Comparison of ENCODE assay signal across 8 cellular contexts in genomic region chr14:101972126-101972785, GRCh38. TPM values are rescaled to one million over a fixed set of nuclear protein-coding genes. Genes with fewer than 3 reads are reported as not detected.
DNase-seq lines count a peak whose midpoint lies in the region; ATAC-seq, FAIRE-seq and TF ChIP-seq lines count a peak whose summit lies in the region.

No MANE protein-coding gene starts in this region.

- H3K4me1 ChIP-seq in Loucy (ENCODE audit: insufficient read depth, low read length, poor library complexity, severe bottlenecking), result peaks cover 30% of the 10 kb centered on the region
- H3K4me1 ChIP-seq in astrocyte (ENCODE audit: insufficient read depth, low read length), result peaks cover 32% of the 10 kb centered on the region

- no peak overlapping the region for H2AFZ ChIP-seq in Loucy (ENCODE audit: low read length)
- no peak overlapping the region for H2AFZ ChIP-seq in astrocyte (ENCODE audit: low read depth, low read length)

- H3K9ac ChIP-seq in Loucy (ENCODE audit: low read depth, low read length, poor library complexity, severe bottlenecking) (no peak overlapping the region), astrocyte (ENCODE audit: low read length) (peak overlapping the region; percentile 82)

- peaks cover 11% of the 10 kb centered on the region for H3K36me3 Mint-ChIP-seq in astrocyte (ENCODE audit: low read depth, unreplicated experiment)

- H3K4me1 Mint-ChIP-seq in astrocyte (ENCODE audit: low read depth, unreplicated experiment), result peaks cover 45% of the 10 kb centered on the region

- FAIRE-seq in astrocyte (lab: Jason Lieb, UNC), result peak; percentile 99

- no peaks in the 10 kb centered on the region for H3F3A ChIP-seq in Loucy (ENCODE audit: low read depth)

- H3K9me2 ChIP-seq in Loucy (replicated peaks; ENCODE audit: low read depth, low read length), result no peaks in the 10 kb centered on the region

- H3K27me3 Mint-ChIP-seq in astrocyte (ENCODE audit: low read depth, unreplicated experiment), result no peaks in the 10 kb centered on the region

- H3K4me3 ChIP-seq in Loucy (ENCODE audit: low read length, poor library complexity, severe bottlenecking), result no peak overlapping the region
- peak overlapping the region; percentile 32 for H3K4me3 ChIP-seq in astrocyte (ENCODE audit: insufficient read depth, low read depth, low read length)
- no peak overlapping the region for H3K4me3 ChIP-seq in skeletal muscle cell (ENCODE audit: low read depth, low read length)

- DNase-seq in CD1c-positive myeloid dendritic cell (ENCODE audit: extremely low spot score) (peak; percentile 94), astrocyte (ENCODE audit: low read depth) (peak; percentile 99), hepatic stellate cell (ENCODE audit: low spot score) (peak; percentile 89), skeletal muscle cell (ENCODE audit: low read depth) (peak; percentile 99)
- DNase-seq in central memory CD4-positive, alpha-beta T cell, result no peak

- H3K4me2 ChIP-seq in Loucy (ENCODE audit: low read depth, low read length, poor library complexity, severe bottlenecking) (peak overlapping the region; percentile 53), astrocyte (ENCODE audit: low read length) (peak overlapping the region; percentile 82)

- H3K79me2 ChIP-seq in Loucy (ENCODE audit: insufficient read depth, low read length) (peaks cover 88% of the 10 kb centered on the region), astrocyte (ENCODE audit: insufficient read depth, low read length) (peaks cover 91% of the 10 kb centered on the region)

- no peak for ATAC-seq in HG02973 (IDR thresholded peaks at IDR 0.05; ENCODE audit: unreplicated experiment)
- ATAC-seq in GM21526 (IDR thresholded peaks at IDR 0.05; ENCODE audit: low FRiP score, unreplicated experiment), result no peak

- no peaks in the 10 kb centered on the region for H3K9me3 ChIP-seq in Loucy (ENCODE audit: insufficient read depth, low read depth, low read length)
- H3K9me3 ChIP-seq in astrocyte (ENCODE audit: insufficient read depth, low read depth, low read length), result no peaks in the 10 kb centered on the region

- H3K9me3 Mint-ChIP-seq in astrocyte (ENCODE audit: unreplicated experiment), result no peaks in the 10 kb centered on the region

- no peak for TF ChIP-seq CTCF in Loucy (conservative IDR thresholded peaks at IDR 0.05; ENCODE audit: low read length)
- TF ChIP-seq CTCF in astrocyte (IDR thresholded peaks at IDR 0.05; ENCODE audit: insufficient read depth, low read depth, low read length), result no peak

- peaks cover 30% of the 10 kb centered on the region; the same call in 1 of the 2 replicates for H3K36me3 ChIP-seq in Loucy (ENCODE audit: insufficient read depth, low read length)
- H3K36me3 ChIP-seq in astrocyte (ENCODE audit: insufficient read depth, low read length), result peaks cover 20% of the 10 kb centered on the region

- H4K20me1 ChIP-seq in Loucy (ENCODE audit: insufficient read depth, low read length, poor library complexity, severe bottlenecking) (peaks cover 88% of the 10 kb centered on the region), astrocyte (ENCODE audit: insufficient read depth, low read length) (peaks cover 29% of the 10 kb centered on the region)

- peak overlapping the region; percentile 51 for H3K4me3 Mint-ChIP-seq in astrocyte (ENCODE audit: unreplicated experiment)

- H3K27ac ChIP-seq in astrocyte (ENCODE audit: low read depth, low read length), result peak overlapping the region; percentile 99

- peak overlapping the region; percentile 92 for H3K27ac Mint-ChIP-seq in astrocyte (ENCODE audit: unreplicated experiment)

- no peaks in the 10 kb centered on the region for H3K27me3 ChIP-seq in Loucy (ENCODE audit: insufficient read depth, low read length, poor library complexity, severe bottlenecking)
- H3K27me3 ChIP-seq in astrocyte (ENCODE audit: insufficient read depth, low read length), result no peaks in the 10 kb centered on the region

RNA-seq across cellular contexts. Expression of gene DYNC1H1, which starts 7.9 kb away (rescaled TPM):
- 561 and 591 TPM in 2 replicates for total RNA-seq in astrocyte
